In the genomic region with DNA sequence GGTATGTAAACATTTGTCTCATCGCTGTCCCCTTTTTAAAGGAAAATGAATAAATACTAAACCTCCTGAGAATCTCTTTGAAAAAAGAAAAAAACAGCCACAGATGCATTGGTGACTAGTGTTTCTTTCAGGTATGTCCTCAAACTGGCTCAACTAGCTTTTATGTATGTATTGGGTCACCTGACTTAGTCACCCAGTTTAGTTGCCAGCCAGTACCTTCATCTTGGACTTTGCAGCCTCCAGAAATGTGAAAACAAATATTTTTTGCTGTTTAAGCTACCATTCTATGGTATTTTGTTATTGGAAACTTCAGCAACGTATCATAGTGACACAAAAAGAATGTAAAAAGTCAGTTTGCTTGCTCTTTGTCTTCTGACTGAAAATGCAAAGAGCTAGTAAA, we compare ENCODE assay signal across 24 cellular contexts.
"Had no signal": no experiment of that assay in that cellular context is flagged by ENCODE, and none has a peak within 500 bp of the region (broad histone marks: within the 10 kb centered on the region; RNA-seq: fewer than 3 reads in every experiment).

No MANE protein-coding gene starts in this region.

- H3K36me3 Mint-ChIP-seq: naive thymus-derived CD4-positive, alpha-beta T cell; neural progenitor cell; stimulated activated memory B cell treated with anti-CD40 and anti-IgM and Interleukin-4, amounts not matched to agents 10 μg/mL and 1 μg/mL and 100 μg/mL, for 72 hours had no signal

- H3K4me1 Mint-ChIP-seq: naive thymus-derived CD4-positive, alpha-beta T cell; nephron; neural progenitor cell; stimulated activated memory B cell treated with anti-CD40 and anti-IgM and Interleukin-4, amounts not matched to agents 10 μg/mL and 1 μg/mL and 100 μg/mL, for 72 hours had no signal

- FAIRE-seq: islet of Langerhans had no signal

- H3K4me1 ChIP-seq: foreskin keratinocyte, gastroesophageal sphincter, heart left ventricle, left lung, neural progenitor cell, psoas muscle, sigmoid colon, spleen, transverse colon had no signal

- DNase-seq: cortex of kidney; foreskin keratinocyte; heart left ventricle; hippocampal formation; left cardiac atrium; left lung; mesenchymal stem cell; midbrain; naive thymus-derived CD4-positive, alpha-beta T cell; psoas muscle; right cardiac atrium; sigmoid colon; spleen; stimulated activated CD4-positive, alpha-beta T cell treated with anti-CD3 and anti-CD28 coated beads, Interleukin-4, amount 100 ng/mL, for 4 hours; stimulated activated naive CD8-positive, alpha-beta T cell treated with anti-CD3 and anti-CD28 coated beads, Interleukin-15, Interleukin-2, amounts not matched to agents 100 U/mL and 50 U/mL, for 24 hours; transverse colon had no signal

- H3K9ac ChIP-seq: neural progenitor cell had no signal

- H3K27me3 ChIP-seq: foreskin keratinocyte, gastroesophageal sphincter, left lung, neural progenitor cell, sigmoid colon, transverse colon had no signal

- H3K27ac Mint-ChIP-seq: naive thymus-derived CD4-positive, alpha-beta T cell; nephron; neural progenitor cell; stimulated activated memory B cell treated with anti-CD40 and anti-IgM and Interleukin-4, amounts not matched to agents 10 μg/mL and 1 μg/mL and 100 μg/mL, for 72 hours had no signal

- H3K4me2 ChIP-seq: neural progenitor cell had no signal

- H3K9me3 ChIP-seq: gastroesophageal sphincter, left lung, psoas muscle, sigmoid colon, spleen, thoracic aorta, transverse colon had no signal

- H3K27me3 Mint-ChIP-seq: naive thymus-derived CD4-positive, alpha-beta T cell; stimulated activated memory B cell treated with anti-CD40 and anti-IgM and Interleukin-4, amounts not matched to agents 10 μg/mL and 1 μg/mL and 100 μg/mL, for 72 hours had no signal

- H3K4me3 Mint-ChIP-seq: naive thymus-derived CD4-positive, alpha-beta T cell; nephron; neural progenitor cell; stimulated activated memory B cell treated with anti-CD40 and anti-IgM and Interleukin-4, amounts not matched to agents 10 μg/mL and 1 μg/mL and 100 μg/mL, for 72 hours had no signal

- H3K4me3 ChIP-seq: gastroesophageal sphincter, heart left ventricle, left lung, neural progenitor cell, psoas muscle, sigmoid colon, spleen, thoracic aorta, transverse colon had no signal

- H3K36me3 ChIP-seq: gastroesophageal sphincter, heart left ventricle, left lung, neural progenitor cell, sigmoid colon, spleen, thoracic aorta, transverse colon had no signal

- H3K27ac ChIP-seq: epithelial cell of prostate, foreskin keratinocyte, gastroesophageal sphincter, heart left ventricle, left lung, neural progenitor cell, psoas muscle, sigmoid colon, spleen, thoracic aorta, transverse colon had no signal

- H2AFZ ChIP-seq: neural progenitor cell had no signal

- ATAC-seq: esophagus mucosa; foreskin keratinocyte; gastroesophageal sphincter; heart left ventricle; left cardiac atrium; left lung; naive thymus-derived CD4-positive, alpha-beta T cell; psoas muscle; right cardiac atrium; stimulated activated memory B cell treated with anti-CD40 and anti-IgM and Interleukin-4, amounts not matched to agents 10 μg/mL and 1 μg/mL and 100 μg/mL, for 72 hours; stimulated activated naive CD8-positive, alpha-beta T cell treated with anti-CD3 and anti-CD28 coated beads, Interleukin-15, Interleukin-2, amounts not matched to agents 100 U/mL and 50 U/mL, for 24 hours had no signal
